15 cellular contexts compared by ENCODE assay signal in the genomic region with DNA sequence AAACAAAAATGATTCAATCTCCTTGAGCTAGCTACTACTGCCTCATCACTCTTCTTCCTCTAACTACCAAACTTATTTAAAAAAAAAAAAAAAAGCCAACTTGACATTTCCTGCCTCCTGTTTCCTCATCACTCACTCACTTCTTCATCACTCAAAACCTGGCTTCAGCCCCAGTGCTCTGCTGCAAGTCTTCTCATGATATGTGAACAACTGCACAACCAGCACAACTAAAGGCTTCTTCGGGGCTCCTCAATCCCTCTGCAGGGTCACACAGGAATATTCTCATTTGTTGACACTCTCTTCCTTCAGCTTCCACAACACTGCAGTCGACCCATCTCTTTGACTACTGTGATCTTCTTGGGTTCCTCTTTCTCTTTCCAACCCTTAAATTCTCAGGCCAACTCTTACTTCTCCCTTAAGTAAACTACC. TPM values are rescaled to one million over a fixed set of nuclear protein-coding genes. Genes with fewer than 3 reads are reported as not detected.
DNase-seq lines count a peak whose midpoint lies in the region; ATAC-seq, FAIRE-seq and TF ChIP-seq lines count a peak whose summit lies in the region.
"Had no signal": no experiment of that assay in that cellular context is flagged by ENCODE, and none has a peak within 500 bp of the region (broad histone marks: within the 10 kb centered on the region; RNA-seq: fewer than 3 reads in every experiment).

No MANE protein-coding gene starts in this region.

- CTCF ChIA-PET in activated B cell treated with CpG ODN at 0.5 μM for 24 hours (lab: Charles Lee): interaction anchor here (2.4 kb wide), 1 partner anchor 8 kb away, joined by 10 read pairs; a partner anchor contains a TSS

- H3K9ac ChIP-seq in DND-41 (ENCODE audit: low read depth, low read length): no peak overlapping the region
- H3K9ac ChIP-seq in kidney (ENCODE audit: low read length in 2 of 2): no peak overlapping the region
- H3K9ac ChIP-seq in MM.1S (ENCODE audit: low read length): no peak overlapping the region

- H2AFZ ChIP-seq in DND-41 (ENCODE audit: low read depth, low read length) (no peak overlapping the region), MM.1S (ENCODE audit: low read length) (no peak overlapping the region)

- H3K4me3 ChIP-seq in DND-41 (ENCODE audit: low read depth in 1 of 2, low read length in 2 of 2) (no peak overlapping the region), kidney (ENCODE audit: low read length in 2 of 2) (no peak overlapping the region), MM.1S (ENCODE audit: low read length) (no peak overlapping the region)
- H3K4me3 ChIP-seq: uterus had no signal

- peaks cover 31% of the 10 kb centered on the region for H3K36me3 Mint-ChIP-seq in activated B cell treated with CpG ODN at 0.5 μM for 24 hours (ENCODE audit: low read depth)

- H3K79me2 ChIP-seq in DND-41 (ENCODE audit: insufficient read depth, low read length) (peaks cover 81% of the 10 kb centered on the region), MM.1S (ENCODE audit: low read length) (peaks cover 87% of the 10 kb centered on the region)

- H3K27me3 ChIP-seq in DND-41 (ENCODE audit: insufficient read depth, low read length, poor library complexity) (no peaks in the 10 kb centered on the region), MM.1S (replicated peaks; ENCODE audit: insufficient read depth, low read length) (no peaks in the 10 kb centered on the region)
- H3K27me3 ChIP-seq: heart right ventricle, uterus had no signal

- no peak for FAIRE-seq in kidney (lab: Jason Lieb, UNC)

- no peak for DNase-seq in DND-41
- DNase-seq in Kasumi-1 (lab: John Stamatoyannopoulos, UW): peak; percentile 68 to 87
- DNase-seq in activated B cell treated with CpG ODN at 0.5 μM for 24 hours: no peak
- DNase-seq in medulla oblongata (ENCODE audit: extremely low spot score): peak; percentile 11
- DNase-seq in NCI-H2196 (lab: John Stamatoyannopoulos, UW; ENCODE audit: unreplicated experiment): no peak
- no peak for DNase-seq in kidney
- DNase-seq in hypothalamus (lab: John Stamatoyannopoulos, UW): no peak
- no peak for DNase-seq in MM.1S
- DNase-seq: activated effector memory CD4-positive, alpha-beta T cell treated with Interleukin-2 at 50 U/mL for 16 hours; Calu3; heart right ventricle; NCI-H2029; RPMI8226; uterus had no signal

- H3K4me2 ChIP-seq in DND-41 (ENCODE audit: insufficient read depth, low read length): peak overlapping the region; percentile 7; the same call in 1 of the 2 replicates
- H3K4me2 ChIP-seq in MM.1S (ENCODE audit: low read depth, low read length): no peak overlapping the region

- H3F3A ChIP-seq in MM.1S (ENCODE audit: insufficient read depth, low read length): peaks cover 3% of the 10 kb centered on the region; the same call in 1 of the 2 replicates

- H3K36me3 ChIP-seq in DND-41 (ENCODE audit: insufficient read depth, low read length): peaks cover 23% of the 10 kb centered on the region; the same call in 1 of the 2 replicates
- peaks cover 0 to 11% of the 10 kb centered on the region in 2 donors for H3K36me3 ChIP-seq in kidney (ENCODE audit: control insufficient read depth in 1 of 2, insufficient read depth in 2 of 2, low read length in 2 of 2)
- H3K36me3 ChIP-seq in MM.1S (replicated peaks; ENCODE audit: insufficient read depth, low read length): peaks cover 5% of the 10 kb centered on the region; the same call in 1 of the 2 replicates
- H3K36me3 ChIP-seq: uterus had no signal

- ATAC-seq in DND-41 (ENCODE audit: insufficient read depth, low read depth) (no peak), activated B cell treated with CpG ODN at 0.5 μM for 24 hours (ENCODE audit: low read depth) (peak; percentile 67)
- ATAC-seq: WTC11 had no signal

- peaks cover 17% of the 10 kb centered on the region; the same call in 1 of the 2 replicates for H4K20me1 ChIP-seq in DND-41 (ENCODE audit: insufficient read depth, low read length)
- H4K20me1 ChIP-seq in MM.1S (ENCODE audit: insufficient read depth, low read length): no peaks in the 10 kb centered on the region

- intact Hi-C loops in activated B cell treated with CpG ODN at 0.5 μM for 24 hours (cut with micrococcal nuclease): no loop called here
- intact Hi-C loops in kidney (cut with DNase I): no loop called here

- H3K4me1 Mint-ChIP-seq in activated B cell treated with CpG ODN at 0.5 μM for 24 hours: peaks cover 36% of the 10 kb centered on the region
- H3K4me1 Mint-ChIP-seq: WTC11 had no signal

- no peak overlapping the region for H3K27ac Mint-ChIP-seq in activated B cell treated with CpG ODN at 0.5 μM for 24 hours
- H3K27ac Mint-ChIP-seq: WTC11 had no signal

- H3K27ac ChIP-seq in DND-41 (ENCODE audit: low read length): no peak overlapping the region
- no peak overlapping the region for H3K27ac ChIP-seq in kidney (ENCODE audit: low read depth in 2 of 2, low read length in 2 of 2)
- H3K27ac ChIP-seq in MM.1S (ENCODE audit: low read length): no peak overlapping the region
- H3K27ac ChIP-seq: uterus had no signal

- no peak for TF ChIP-seq CTCF in DND-41 (IDR thresholded peaks at IDR 0.05; ENCODE audit: borderline replicate concordance, extremely low read depth, low read length, poor library complexity, severe bottlenecking)
- no peak for TF ChIP-seq CTCF in activated B cell treated with CpG ODN at 0.5 μM for 24 hours (IDR thresholded peaks at IDR 0.05)
- TF ChIP-seq CTCF in kidney (IDR thresholded peaks at IDR 0.05; ENCODE audit: borderline replicate concordance, extremely low read depth, insufficient read depth): no peak
- TF ChIP-seq CTCF in MM.1S (IDR thresholded peaks at IDR 0.05; ENCODE audit: low read length): no peak

- POLR2A ChIA-PET in activated B cell treated with CpG ODN at 0.5 μM for 24 hours (lab: Charles Lee): interaction anchor here (0.6 to 1.6 kb wide), 4 partner anchors 8 to 201 kb away, joined by 3 to 8 read pairs (median 6); a partner anchor contains a TSS

- H3K9me3 ChIP-seq in DND-41 (ENCODE audit: insufficient read depth, low read length, severe bottlenecking) (no peaks in the 10 kb centered on the region), kidney (ENCODE audit: control insufficient read depth in 1 of 2, low read length in 2 of 2) (no peaks in the 10 kb centered on the region), MM.1S (replicated peaks; ENCODE audit: insufficient read depth, low read length) (no peaks in the 10 kb centered on the region)
- H3K9me3 ChIP-seq: heart right ventricle, uterus had no signal

- H3K4me1 ChIP-seq in DND-41 (ENCODE audit: insufficient read depth, low read length) (peaks cover 13% of the 10 kb centered on the region; the same call in 1 of the 2 replicates), kidney (ENCODE audit: control insufficient read depth in 1 of 2, insufficient read depth in 1 of 2, low read depth in 1 of 2, low read length in 2 of 2) (peaks cover 0 to 3% of the 10 kb centered on the region in 2 donors), MM.1S (ENCODE audit: low read length) (peaks cover 5% of the 10 kb centered on the region)

- H3K9me2 ChIP-seq in MM.1S (replicated peaks; ENCODE audit: insufficient read depth, low read length): no peaks in the 10 kb centered on the region

- no peaks in the 10 kb centered on the region for H3K27me3 Mint-ChIP-seq in activated B cell treated with CpG ODN at 0.5 μM for 24 hours

- H3K9me3 Mint-ChIP-seq in activated B cell treated with CpG ODN at 0.5 μM for 24 hours: no peaks in the 10 kb centered on the region
- H3K9me3 Mint-ChIP-seq: WTC11 had no signal

- H3K4me3 Mint-ChIP-seq in activated B cell treated with CpG ODN at 0.5 μM for 24 hours: no peak overlapping the region
- H3K4me3 Mint-ChIP-seq: WTC11 had no signal

RNA-seq across cellular contexts. Expression of a gene that starts 7.6 kb away (rescaled TPM):
- total RNA-seq in activated B cell treated with CpG ODN at 0.5 μM for 24 hours: 30.5 and 36.2 TPM in 2 replicates
- total RNA-seq in kidney: 26.7 TPM
- polyA plus RNA-seq in kidney (ENCODE audit: insufficient read depth, low read depth, low replicate concordance): 2.2 TPM

RNA-seq across cellular contexts. Expression of a gene that starts 43.8 kb away (rescaled TPM):
- 20.6 and 24.2 TPM in 2 replicates for total RNA-seq in activated B cell treated with CpG ODN at 0.5 μM for 24 hours
- 9.0 TPM for total RNA-seq in kidney
- 11.0 TPM for polyA plus RNA-seq in kidney (ENCODE audit: insufficient read depth, low read depth, low replicate concordance)

RNA-seq across cellular contexts. Expression of a gene that starts 44.2 kb away (rescaled TPM):
- total RNA-seq in activated B cell treated with CpG ODN at 0.5 μM for 24 hours (18.8 and 19.9 TPM in 2 replicates), kidney (37.2 TPM)
- 147 TPM for polyA plus RNA-seq in kidney (ENCODE audit: insufficient read depth, low read depth, low replicate concordance)

RNA-seq across cellular contexts. Expression of a gene that starts 58.1 kb away (rescaled TPM):
- total RNA-seq in activated B cell treated with CpG ODN at 0.5 μM for 24 hours: 5.3 and 5.4 TPM in 2 replicates
- total RNA-seq in kidney: 4.7 TPM
- polyA plus RNA-seq in kidney (ENCODE audit: insufficient read depth, low read depth, low replicate concordance): 4.6 TPM

Comparison
In these comparisons a context has a peak if more than half of its experiments do, and no peak if none do; other contexts are left out.
1. DNase-seq: peak in Kasumi-1 (2 of 2) and medulla oblongata (single experiment); none in DND-41 (single experiment), activated B cell treated with CpG ODN at 0.5 μM for 24 hours (single experiment), NCI-H2196 (single experiment), kidney (single experiment), hypothalamus (0 of 51) and MM.1S (single experiment).